8 cellular contexts compared by ENCODE assay signal in genomic region chr10:17756557-17757208, GRCh38. TPM values are rescaled to one million over a fixed set of nuclear protein-coding genes. Genes with fewer than 3 reads are reported as not detected.
DNase-seq lines count a peak whose midpoint lies in the region; ATAC-seq and TF ChIP-seq lines count a peak whose summit lies in the region.

No MANE protein-coding gene starts in this region.

- H3K27ac ChIP-seq in SK-N-SH (ENCODE audit: low read depth in 2 of 2, low read length in 1 of 2) = no peak overlapping the region
- H3K27ac ChIP-seq in osteoblast (ENCODE audit: low read depth, low read length) = no peak overlapping the region

- TF ChIP-seq CTCF in SK-N-SH (IDR thresholded peaks at IDR 0.05) (no peak), osteoblast (IDR thresholded peaks at IDR 0.05; ENCODE audit: extremely low read depth, low read depth, low read length) (no peak)

- 73% methylated on average over 7 of the region's 7 CpGs for WGBS in SK-N-SH (ENCODE audit: low lambda C conversion rate)

- no peaks in the 10 kb centered on the region for H3K9me3 Mint-ChIP-seq in activated CD8-positive, alpha-beta T cell treated with anti-CD3 and anti-CD28 coated beads, Interleukin-2, amount 10 ng/mL, durations not matched to agents 7 days and 5 days (ENCODE audit: insufficient read depth)

- no peak overlapping the region for H3K9ac ChIP-seq in SK-N-SH

- no peaks in the 10 kb centered on the region for H3K36me3 ChIP-seq in SK-N-SH (replicated peaks in 1 of 2; ENCODE audit: control insufficient read depth in 1 of 2, insufficient read depth in 2 of 2, low read length in 1 of 2)
- no peaks in the 10 kb centered on the region for H3K36me3 ChIP-seq in osteoblast (ENCODE audit: insufficient read depth, low read length)

- H3K27me3 ChIP-seq in SK-N-SH (ENCODE audit: insufficient read depth) (no peaks in the 10 kb centered on the region), osteoblast (ENCODE audit: insufficient read depth, low read length) (no peaks in the 10 kb centered on the region)

- H3K4me3 ChIP-seq in SK-N-SH (ENCODE audit: low read depth in 2 of 2, low read length in 1 of 2) (no peak overlapping the region), osteoblast (ENCODE audit: insufficient read depth, low read length) (peak overlapping the region; percentile 47)

- POLR2A ChIA-PET in SK-N-SH (lab: Yijun Ruan, JAX) = no interaction called here
- POLR2A ChIA-PET in activated CD8-positive, alpha-beta T cell treated with anti-CD3 and anti-CD28 coated beads, Interleukin-2, amount 10 ng/mL, durations not matched to agents 7 days and 5 days (lab: Charles Lee) = interaction anchor here (1.0 kb wide), 1 partner anchor 113 kb away, joined by 3 read pairs; the partner anchor contains the start of gene STAM

- peaks cover 7% of the 10 kb centered on the region for H3K4me1 Mint-ChIP-seq in activated CD8-positive, alpha-beta T cell treated with anti-CD3 and anti-CD28 coated beads, Interleukin-2, amount 10 ng/mL, durations not matched to agents 7 days and 5 days (ENCODE audit: low read depth)

- H3K9me3 ChIP-seq in SK-N-SH (no peaks in the 10 kb centered on the region), osteoblast (ENCODE audit: low read depth, low read length) (no peaks in the 10 kb centered on the region)

- TF ChIP-seq RAD21 in SK-N-SH (IDR thresholded peaks at IDR 0.05; ENCODE audit: low read length) = no peak

- no peak overlapping the region for H3K4me2 ChIP-seq in SK-N-SH
- H3K4me2 ChIP-seq in osteoblast (ENCODE audit: insufficient read depth, low read length) = peak overlapping the region; percentile 59

- no peaks in the 10 kb centered on the region for H3K9me2 ChIP-seq in SK-N-SH

- H3K4me1 ChIP-seq in SK-N-SH (ENCODE audit: control insufficient read depth in 1 of 2, insufficient read depth in 2 of 2, low read depth in 1 of 2, low read length in 1 of 2) (no peaks in the 10 kb centered on the region), osteoblast (ENCODE audit: insufficient read depth, low read length) (no peaks in the 10 kb centered on the region)

- peak overlapping the region; percentile 15 for H3K4me3 Mint-ChIP-seq in activated CD8-positive, alpha-beta T cell treated with anti-CD3 and anti-CD28 coated beads, Interleukin-2, amount 10 ng/mL, durations not matched to agents 7 days and 5 days

- no peak for DNase-seq in SK-N-SH
- DNase-seq in activated CD8-positive, alpha-beta T cell treated with anti-CD3 and anti-CD28 coated beads, Interleukin-2, amount 10 ng/mL, durations not matched to agents 7 days and 5 days = no peak
- no peak for DNase-seq in osteoblast (ENCODE audit: insufficient read length, low spot score, missing footprints)
- no peak for DNase-seq in NCI-H2107 (lab: John Stamatoyannopoulos, UW)
- no peak for DNase-seq in activated gamma-delta T cell treated with Interleukin-2 at 50 U/mL for 16 hours
- no peak for DNase-seq in CD1c-positive myeloid dendritic cell (ENCODE audit: extremely low spot score)

- ATAC-seq in SK-N-SH treated with all-trans-retinoic acid at 6 μM for 48 hours (peak; percentile 65), HG03045 (IDR thresholded peaks at IDR 0.05; ENCODE audit: unreplicated experiment) (peak; percentile 93)
- ATAC-seq in activated CD8-positive, alpha-beta T cell treated with anti-CD3 and anti-CD28 coated beads, Interleukin-2, amount 10 ng/mL, durations not matched to agents 7 days and 5 days = peak; percentile 85

- H3K27ac Mint-ChIP-seq in activated CD8-positive, alpha-beta T cell treated with anti-CD3 and anti-CD28 coated beads, Interleukin-2, amount 10 ng/mL, durations not matched to agents 7 days and 5 days = no peak overlapping the region

- H3K36me3 Mint-ChIP-seq in activated CD8-positive, alpha-beta T cell treated with anti-CD3 and anti-CD28 coated beads, Interleukin-2, amount 10 ng/mL, durations not matched to agents 7 days and 5 days (ENCODE audit: low read depth) = no peaks in the 10 kb centered on the region

- CTCF ChIA-PET in SK-N-SH (lab: Yijun Ruan, JAX) = no interaction called here
- CTCF ChIA-PET in activated CD8-positive, alpha-beta T cell treated with anti-CD3 and anti-CD28 coated beads, Interleukin-2, amount 10 ng/mL, durations not matched to agents 7 days and 5 days (lab: Charles Lee) = interaction anchor here (0.7 to 1.1 kb wide), 2 partner anchors 11 to 13 kb away, joined by 3 to 4 read pairs; no protein-coding TSS in a partner anchor

- TF ChIP-seq EP300 in SK-N-SH (IDR thresholded peaks at IDR 0.05; ENCODE audit: borderline replicate concordance in 1 of 2, low read depth in 1 of 2, low read length in 1 of 2) = no peak

- H4K20me1 ChIP-seq in SK-N-SH (ENCODE audit: insufficient read depth) (no peaks in the 10 kb centered on the region), osteoblast (ENCODE audit: insufficient read depth, low read length) (no peaks in the 10 kb centered on the region)

- no peak overlapping the region for H2AFZ ChIP-seq in SK-N-SH (ENCODE audit: low read depth)
- peak overlapping the region; percentile 65 for H2AFZ ChIP-seq in osteoblast (ENCODE audit: low read length)

- no peaks in the 10 kb centered on the region for H3F3A ChIP-seq in SK-N-SH (replicated peaks; ENCODE audit: insufficient read depth)

- no peaks in the 10 kb centered on the region for H3K27me3 Mint-ChIP-seq in activated CD8-positive, alpha-beta T cell treated with anti-CD3 and anti-CD28 coated beads, Interleukin-2, amount 10 ng/mL, durations not matched to agents 7 days and 5 days (ENCODE audit: low read depth)

- no peaks in the 10 kb centered on the region for H3K79me2 ChIP-seq in SK-N-SH (ENCODE audit: insufficient read depth)
- H3K79me2 ChIP-seq in osteoblast (ENCODE audit: insufficient read depth, low read length) = no peaks in the 10 kb centered on the region

TF ChIP-seq in SK-N-SH treated with all-trans-retinoic acid at 6 μM for 48 hours, 23 proteins besides CTCF, POLR2A, EP300 and RAD21 (continues in another document):
- TF ChIP-seq CSDC2 (CRISPR knock-in tag; IDR thresholded peaks at IDR 0.05) = no peak
- TF ChIP-seq GLIS3 (CRISPR knock-in tag; IDR thresholded peaks at IDR 0.05) = no peak
- no peak for TF ChIP-seq TCF4 (CRISPR knock-in tag; IDR thresholded peaks at IDR 0.05; ENCODE audit: borderline replicate concordance)
- no peak for TF ChIP-seq PPARA (CRISPR knock-in tag; IDR thresholded peaks at IDR 0.05; ENCODE audit: borderline replicate concordance)
- TF ChIP-seq SNAI2 (CRISPR knock-in tag; IDR thresholded peaks at IDR 0.05) = no peak
- no peak for TF ChIP-seq ESRRG (CRISPR knock-in tag; IDR thresholded peaks at IDR 0.05)
- TF ChIP-seq CSRNP3 (CRISPR knock-in tag; IDR thresholded peaks at IDR 0.05) = no peak

TF ChIP-seq in SK-N-SH, 30 proteins besides CTCF, POLR2A, EP300 and RAD21 (continues in another document):
- no peak for TF ChIP-seq NRF1 (IDR thresholded peaks at IDR 0.05; ENCODE audit: low read depth, low read length)
- no peak for TF ChIP-seq SIN3A (IDR thresholded peaks at IDR 0.05; ENCODE audit: borderline replicate concordance, low read depth, low read length)
- no peak for TF ChIP-seq USF2 (IDR thresholded peaks at IDR 0.05; ENCODE audit: borderline replicate concordance, low read depth, low read length)
- TF ChIP-seq USF1 (IDR thresholded peaks at IDR 0.05; ENCODE audit: borderline replicate concordance, low read depth) = no peak
- no peak for TF ChIP-seq GABPA (IDR thresholded peaks at IDR 0.05; ENCODE audit: low read depth)
- no peak for TF ChIP-seq PBX3 (IDR thresholded peaks at IDR 0.05)
- TF ChIP-seq RFX5 (IDR thresholded peaks at IDR 0.05; ENCODE audit: low read length) = no peak
- TF ChIP-seq SMC3 (IDR thresholded peaks at IDR 0.05; ENCODE audit: low read depth, low read length) = no peak

RNA-seq across cellular contexts. Expression of gene TMEM236, which starts 4.7 kb away (rescaled TPM):
- 0.02 TPM in 1 of 2 replicates, not detected in the other for polyA plus RNA-seq in SK-N-SH (2012; rRNA removed)
- 0.01 TPM in 2 replicates for polyA plus RNA-seq in SK-N-SH (2012; cell fraction: cytosol; rRNA removed)
- polyA plus RNA-seq in SK-N-SH (2012; cell fraction: nucleus; rRNA removed) = 0.02 and 0.05 TPM in 2 replicates
- under 1 TPM in 1 of 2 experiments, not detected in 1; 0.13 TPM for total RNA-seq in activated CD8-positive, alpha-beta T cell treated with anti-CD3 and anti-CD28 coated beads, Interleukin-2, amount 10 ng/mL, durations not matched to agents 7 days and 5 days
- total RNA-seq in osteoblast = under 0.01 TPM in 2 replicates

RNA-seq across cellular contexts. Expression of gene MRC1, which starts 52.5 kb away (rescaled TPM):
- not detected in 2 replicates for polyA plus RNA-seq in SK-N-SH (2012; rRNA removed)
- not detected in 2 replicates for polyA plus RNA-seq in SK-N-SH (2012; cell fraction: cytosol; rRNA removed)
- polyA plus RNA-seq in SK-N-SH (2012; cell fraction: nucleus; rRNA removed) = not detected in 2 replicates
- not detected for total RNA-seq in activated CD8-positive, alpha-beta T cell treated with anti-CD3 and anti-CD28 coated beads, Interleukin-2, amount 10 ng/mL, durations not matched to agents 7 days and 5 days
- total RNA-seq in osteoblast = under 0.01 and 0.36 TPM in 2 replicates
